Comparison of ENCODE assay signal across 1 cellular context in genomic region chr7:22561356-22561755, GRCh38.
A peak's percentile ranks its signal among the peaks of the same experiment; 100 is the strongest.
TF ChIP-seq lines count a peak whose summit lies in the region.

No MANE protein-coding gene starts in this region.

TF ChIP-seq in SK-N-SH, 30 proteins besides CTCF, POLR2A, EP300 and RAD21 (continued from another document):
- TF ChIP-seq REST (IDR thresholded peaks at IDR 0.05; ENCODE audit: low read depth, low read length) (no peak; the same call in 1 of the 2 replicates), SIN3A (IDR thresholded peaks at IDR 0.05; ENCODE audit: borderline replicate concordance, low read depth, low read length) (peak; percentile 77; the same call in 1 of the 2 replicates), RFX5 (IDR thresholded peaks at IDR 0.05; ENCODE audit: low read length) (no peak), NRF1 (IDR thresholded peaks at IDR 0.05; ENCODE audit: low read depth, low read length) (no peak), USF1 (IDR thresholded peaks at IDR 0.05; ENCODE audit: borderline replicate concordance, low read depth) (no peak)
